Comparison of ENCODE assay signal across 35 cellular contexts in genomic region chr9:34576593-34576935, GRCh38. TPM values are rescaled to one million over a fixed set of nuclear protein-coding genes. Genes with fewer than 3 reads are reported as not detected.
A peak's percentile ranks its signal among the peaks of the same experiment; 100 is the strongest.
DNase-seq lines count a peak whose midpoint lies in the region; FAIRE-seq and TF ChIP-seq lines count a peak whose summit lies in the region.
"Had no signal": no experiment of that assay in that cellular context is flagged by ENCODE, and none has a peak within 500 bp of the region (broad histone marks: within the 10 kb centered on the region; RNA-seq: fewer than 3 reads in every experiment).

No MANE protein-coding gene starts in this region.

- peak overlapping the region; percentile 87 for H3K27ac ChIP-seq in WERI-Rb-1
- H3K27ac ChIP-seq: gastrocnemius medialis, KMS-11, right atrium auricular region, SJSA1, suprapubic skin had no signal

- H3K36me3 Mint-ChIP-seq in activated naive CD8-positive, alpha-beta T cell = no peaks in the 10 kb centered on the region
- H3K36me3 Mint-ChIP-seq in activated naive CD8-positive, alpha-beta T cell treated with anti-CD3 and anti-CD28 coated beads for 36 hours = no peaks in the 10 kb centered on the region

- H3K4me3 ChIP-seq in WERI-Rb-1 (ENCODE audit: low read depth, low read length) = no peak overlapping the region
- H3K4me3 ChIP-seq: gastrocnemius medialis, MG63, right atrium auricular region, SJSA1, suprapubic skin had no signal

- H3K27ac Mint-ChIP-seq in activated naive CD8-positive, alpha-beta T cell = no peak overlapping the region
- no peak overlapping the region for H3K27ac Mint-ChIP-seq in activated naive CD8-positive, alpha-beta T cell treated with anti-CD3 and anti-CD28 coated beads for 36 hours
- H3K27ac Mint-ChIP-seq: CD4-positive, alpha-beta T cell had no signal

- no peaks in the 10 kb centered on the region for H3K27me3 ChIP-seq in WERI-Rb-1 (ENCODE audit: insufficient read depth, low read depth, severe bottlenecking)
- H3K27me3 ChIP-seq: gastrocnemius medialis, MG63, right atrium auricular region had no signal

- H3K27me3 Mint-ChIP-seq in activated naive CD8-positive, alpha-beta T cell = peaks cover 32% of the 10 kb centered on the region
- peaks cover 66% of the 10 kb centered on the region for H3K27me3 Mint-ChIP-seq in activated naive CD8-positive, alpha-beta T cell treated with anti-CD3 and anti-CD28 coated beads for 36 hours

- no peak for FAIRE-seq in H54 (lab: Jason Lieb, UNC)
- FAIRE-seq: D721Med, endothelial cell of umbilical vein, GM18507, GM19239 had no signal

- H3K9me3 Mint-ChIP-seq in activated naive CD8-positive, alpha-beta T cell (ENCODE audit: low read depth) = no peaks in the 10 kb centered on the region
- H3K9me3 Mint-ChIP-seq in activated naive CD8-positive, alpha-beta T cell treated with anti-CD3 and anti-CD28 coated beads for 36 hours = no peaks in the 10 kb centered on the region
- H3K9me3 Mint-ChIP-seq: CD4-positive, alpha-beta T cell had no signal

- peak; percentile 34; the same call in 1 of the 2 replicates for TF ChIP-seq CTCF in WERI-Rb-1 (IDR thresholded peaks at IDR 0.05; ENCODE audit: low read depth, low read length)

- H3K4me1 Mint-ChIP-seq in activated naive CD8-positive, alpha-beta T cell (ENCODE audit: low read depth) = peaks cover 9% of the 10 kb centered on the region
- H3K4me1 Mint-ChIP-seq in activated naive CD8-positive, alpha-beta T cell treated with anti-CD3 and anti-CD28 coated beads for 36 hours = peaks cover 3% of the 10 kb centered on the region

- H3K4me3 Mint-ChIP-seq in activated naive CD8-positive, alpha-beta T cell = peak overlapping the region; percentile 20
- no peak overlapping the region for H3K4me3 Mint-ChIP-seq in activated naive CD8-positive, alpha-beta T cell treated with anti-CD3 and anti-CD28 coated beads for 36 hours

- no peaks in the 10 kb centered on the region for H3K9me3 ChIP-seq in WERI-Rb-1 (ENCODE audit: severe bottlenecking)
- H3K9me3 ChIP-seq: gastrocnemius medialis, MG63, right atrium auricular region, SJSA1, suprapubic skin had no signal

- DNase-seq in activated naive CD8-positive, alpha-beta T cell treated with anti-CD3 and anti-CD28 coated beads for 36 hours = no peak
- DNase-seq in WERI-Rb-1 = peak; percentile 48
- peak; percentile 25 for DNase-seq in left kidney (ENCODE audit: low read depth, low spot score)
- DNase-seq in DMS53 treated with DMSO at 0.1 percent for 48 hours (lab: John Stamatoyannopoulos, UW; ENCODE audit: unreplicated experiment) = no peak
- no peak for DNase-seq in T-helper 2 cell
- no peak for DNase-seq in SHP77 treated with DMSO at 0.1 percent for 48 hours (lab: John Stamatoyannopoulos, UW)
- DNase-seq in H54 (ENCODE audit: insufficient read length, low spot score) = no peak
- DNase-seq: activated CD4-positive, alpha-beta T cell treated with anti-CD3 and anti-CD28 coated beads, Interleukin-2, amount 50 U/mL, for 48 hours; activated naive CD4-positive, alpha-beta T cell; AML-193; CD4-positive, alpha-beta T cell; gastrocnemius medialis; left cardiac atrium; MG63; NCI-H1105; NCI-H2029; NCI-H345; NCI-H774; stimulated activated CD4-positive, alpha-beta T cell treated with anti-CD3 and anti-CD28 coated beads, Interleukin-1b, Interleukin-23, amount 100 ng/mL, for 48 hours; stimulated activated naive CD4-positive, alpha-beta T cell treated with Interleukin-2 at 50 U/mL for 16 hours had no signal

- H3K36me3 ChIP-seq in WERI-Rb-1 = no peaks in the 10 kb centered on the region
- H3K36me3 ChIP-seq: gastrocnemius medialis, MG63, right atrium auricular region, SJSA1, suprapubic skin had no signal

- no peak for TF ChIP-seq POLR2A in H54 (IDR thresholded peaks at IDR 0.05; ENCODE audit: low read depth, low read length)

RNA-seq across cellular contexts. Expression of gene CNTFR, which starts 13.0 kb away (rescaled TPM):
- not detected for total RNA-seq in activated naive CD8-positive, alpha-beta T cell treated with anti-CD3 and anti-CD28 coated beads for 36 hours
- total RNA-seq: CD4-positive, alpha-beta T cell; endothelial cell of umbilical vein; fibroblast of lung; lung microvascular endothelial cell; RPMI7951; SJSA1 had no signal

RNA-seq across cellular contexts. Expression of gene RPP25L, which starts 35.3 kb away (rescaled TPM):
- total RNA-seq in activated naive CD8-positive, alpha-beta T cell treated with anti-CD3 and anti-CD28 coated beads for 36 hours = 10 to 100 TPM; 31.6 to 34.6 TPM

RNA-seq across cellular contexts. Expression of gene DCTN3, which starts 43.7 kb away (rescaled TPM):
- total RNA-seq in activated naive CD8-positive, alpha-beta T cell treated with anti-CD3 and anti-CD28 coated beads for 36 hours = 10 to 100 TPM; 62.9 to 63.0 TPM

RNA-seq across cellular contexts. Expression of gene ARID3C, which starts 52.3 kb away (rescaled TPM):
- total RNA-seq in activated naive CD8-positive, alpha-beta T cell treated with anti-CD3 and anti-CD28 coated beads for 36 hours = under 1 TPM in 1 of 2 experiments, not detected in 1; 0.31 TPM
- total RNA-seq: A673, endothelial cell of umbilical vein, gastrocnemius medialis, left cardiac atrium, mucosa of gallbladder, right atrium auricular region, RPMI7951, SJSA1, ureter had no signal

RNA-seq across cellular contexts. Expression of gene ENHO, which starts 53.8 kb away (rescaled TPM):
- under 1 TPM in 1 of 2 experiments, not detected in 1; 0.27 TPM for total RNA-seq in activated naive CD8-positive, alpha-beta T cell treated with anti-CD3 and anti-CD28 coated beads for 36 hours
- total RNA-seq: endothelial cell of umbilical vein, fibroblast of lung, lung microvascular endothelial cell, SJSA1 had no signal

Comparison
In these comparisons a context has a peak if more than half of its experiments do, and no peak if none do; other contexts are left out.
1. DNase-seq: peak in WERI-Rb-1 (single experiment) and left kidney (single experiment); none in activated naive CD8-positive, alpha-beta T cell treated with anti-CD3 and anti-CD28 coated beads for 36 hours (single experiment), DMS53 treated with DMSO at 0.1 percent for 48 hours (single experiment), T-helper 2 cell (0 of 5), SHP77 treated with DMSO at 0.1 percent for 48 hours (single experiment) and H54 (single experiment).